Comparison of ENCODE assay signal across 8 cellular contexts in genomic region chr6:16319813-16320532, GRCh38.
DNase-seq lines count a peak whose midpoint lies in the region; ATAC-seq, FAIRE-seq and TF ChIP-seq lines count a peak whose summit lies in the region.

No MANE protein-coding gene starts in this region.

- H3K4me3 Mint-ChIP-seq in activated T-cell treated with anti-CD3 and anti-CD28 coated beads, Interleukin-2, amount 50 U/mL, for 72 hours: peak overlapping the region; percentile 75 to 83
- peak overlapping the region; percentile 14 for H3K4me3 Mint-ChIP-seq in neural progenitor cell

- TF ChIP-seq CTCF in A549 (IDR thresholded peaks at IDR 0.05) (no peak), fibroblast of lung (conservative IDR thresholded peaks at IDR 0.05 in 1 of 2, IDR thresholded peaks at IDR 0.05 in 1 of 2; ENCODE audit: low read depth in 1 of 2, low read length in 2 of 2) (no peak), neural progenitor cell (IDR thresholded peaks at IDR 0.05) (no peak)

- no peak for TF ChIP-seq POLR2A in A549 (IDR thresholded peaks at IDR 0.05; ENCODE audit: low read length)

- no peaks in the 10 kb centered on the region for H3K9me3 Mint-ChIP-seq in activated T-cell treated with anti-CD3 and anti-CD28 coated beads, Interleukin-2, amount 50 U/mL, for 72 hours
- no peaks in the 10 kb centered on the region for H3K9me3 Mint-ChIP-seq in neural progenitor cell

- no peak overlapping the region for H2AFZ ChIP-seq in fibroblast of lung (ENCODE audit: low read length)
- no peak overlapping the region for H2AFZ ChIP-seq in neural progenitor cell (replicated peaks)

- H3K9ac ChIP-seq in fibroblast of lung (ENCODE audit: insufficient read depth, low read length) (peak overlapping the region; percentile 48), neural progenitor cell (no peak overlapping the region), stomach smooth muscle (ENCODE audit: low read length in 2 of 2) (peak overlapping the region; percentile 5 to 64)

- H3K9me3 ChIP-seq in A549 (no peaks in the 10 kb centered on the region), fibroblast of lung (ENCODE audit: control insufficient read depth, insufficient read depth, low read depth, low read length) (no peaks in the 10 kb centered on the region), neural progenitor cell (ENCODE audit: low read depth) (no peaks in the 10 kb centered on the region), stomach smooth muscle (ENCODE audit: control insufficient read depth in 2 of 2, low read length in 2 of 2) (no peaks in the 10 kb centered on the region)

- TF ChIP-seq RAD21 in A549 (conservative IDR thresholded peaks at IDR 0.05 in 1 of 2, IDR thresholded peaks at IDR 0.05 in 1 of 2): no peak

- peaks cover 0 to 2% of the 10 kb centered on the region in 2 donors for H3K36me3 Mint-ChIP-seq in activated T-cell treated with anti-CD3 and anti-CD28 coated beads, Interleukin-2, amount 50 U/mL, for 72 hours (ENCODE audit: insufficient read depth in 2 of 2)
- H3K36me3 Mint-ChIP-seq in neural progenitor cell: no peaks in the 10 kb centered on the region

- POLR2A ChIA-PET in A549 (lab: Yijun Ruan, JAX): no interaction called here

- peak overlapping the region; percentile 93 for H3K27ac Mint-ChIP-seq in activated T-cell treated with anti-CD3 and anti-CD28 coated beads, Interleukin-2, amount 50 U/mL, for 72 hours
- H3K27ac Mint-ChIP-seq in neural progenitor cell: no peak overlapping the region

- no peaks in the 10 kb centered on the region for H3K79me2 ChIP-seq in fibroblast of lung (ENCODE audit: control insufficient read depth, insufficient read depth, low read length)
- no peaks in the 10 kb centered on the region for H3K79me2 ChIP-seq in neural progenitor cell (ENCODE audit: low read depth)

- H3K27ac ChIP-seq in A549: no peak overlapping the region
- peak overlapping the region; percentile 83 for H3K27ac ChIP-seq in fibroblast of lung (ENCODE audit: insufficient read depth, low read length)
- H3K27ac ChIP-seq in neural progenitor cell: no peak overlapping the region
- peak overlapping the region; percentile 76 for H3K27ac ChIP-seq in stomach smooth muscle (ENCODE audit: low read length)

- H3K4me1 Mint-ChIP-seq in activated T-cell treated with anti-CD3 and anti-CD28 coated beads, Interleukin-2, amount 50 U/mL, for 72 hours (ENCODE audit: low read depth): peaks cover 86% of the 10 kb centered on the region
- peaks cover 43% of the 10 kb centered on the region for H3K4me1 Mint-ChIP-seq in neural progenitor cell

- H3K36me3 ChIP-seq in fibroblast of lung (ENCODE audit: control insufficient read depth, insufficient read depth, low read length) (no peaks in the 10 kb centered on the region), neural progenitor cell (no peaks in the 10 kb centered on the region), stomach smooth muscle (ENCODE audit: control insufficient read depth in 2 of 2, insufficient read depth in 2 of 2, low read length in 2 of 2) (peaks cover 0 to 2% of the 10 kb centered on the region in 2 donors)

- H3K4me2 ChIP-seq in A549 (peak overlapping the region; percentile 37; the same call in 1 of the 3 replicates), fibroblast of lung (ENCODE audit: extremely low read depth, insufficient read depth, low read length) (peak overlapping the region; percentile 38), neural progenitor cell (no peak overlapping the region)

- H3K4me3 ChIP-seq in A549 (no peak overlapping the region), fibroblast of lung (replicated peaks in 1 of 4; ENCODE audit: control extremely low read depth in 1 of 4, insufficient read depth in 1 of 4, low read depth in 3 of 4, low read length in 4 of 4) (peak overlapping the region in 3 of 4 experiments; percentile 1 to 31 (median 2)), neural progenitor cell (no peak overlapping the region), stomach smooth muscle (ENCODE audit: low read length in 2 of 2) (peak overlapping the region; percentile 63 to 65)

- peak in 1 of 2 experiments; percentile 15 for DNase-seq in A549 (ENCODE audit: low read depth in 1 of 2, low spot score in 1 of 2)
- DNase-seq in activated T-cell treated with anti-CD3 and anti-CD28 coated beads, Interleukin-2, amount 50 U/mL, for 72 hours: peak; percentile 62 to 75
- DNase-seq in fibroblast of lung (ENCODE audit: low read depth in 2 of 2): peak; percentile 95 to 98
- DNase-seq in neural progenitor cell (ENCODE audit: low spot score): no peak

- no peaks in the 10 kb centered on the region for H3F3A ChIP-seq in neural progenitor cell (ENCODE audit: low read depth)

- H4K20me1 ChIP-seq in fibroblast of lung (ENCODE audit: control insufficient read depth, extremely low read depth, insufficient read depth, low read length) (no peaks in the 10 kb centered on the region), neural progenitor cell (ENCODE audit: low read depth) (no peaks in the 10 kb centered on the region)

- no peak for FAIRE-seq in A549 (lab: Jason Lieb, UNC)

- WGBS in A549 (ENCODE audit: missing lambda C conversion rate): 59% methylated on average over 16 of the region's 16 CpGs

- ATAC-seq in A549 (peak; percentile 63 to 66; a peak in 5 of 6 replicates), GM18861 (IDR thresholded peaks at IDR 0.05; ENCODE audit: unreplicated experiment) (peak; percentile 65), HG03135 (IDR thresholded peaks at IDR 0.05; ENCODE audit: unreplicated experiment) (peak; percentile 73)
- peak; percentile 66 to 69 for ATAC-seq in activated T-cell treated with anti-CD3 and anti-CD28 coated beads, Interleukin-2, amount 50 U/mL, for 72 hours (replicated peaks in 1 of 2)

- CTCF ChIA-PET in A549 (lab: Yijun Ruan, JAX): interaction anchor here (1.2 to 1.7 kb wide), 2 partner anchors 11 to 13 kb away, joined by 4 to 6 read pairs; no protein-coding TSS in a partner anchor

- H3K4me1 ChIP-seq in A549 (peaks cover 9% of the 10 kb centered on the region; the same call in 1 of the 3 replicates), fibroblast of lung (ENCODE audit: control insufficient read depth, extremely low read depth, insufficient read depth, low read length) (peaks cover 45% of the 10 kb centered on the region), neural progenitor cell (peaks cover 12% of the 10 kb centered on the region), stomach smooth muscle (ENCODE audit: control insufficient read depth, insufficient read depth, low read length) (peaks cover 45% of the 10 kb centered on the region)

- TF ChIP-seq EP300 in A549 (IDR thresholded peaks at IDR 0.05): no peak

- no peaks in the 10 kb centered on the region for H3K27me3 Mint-ChIP-seq in activated T-cell treated with anti-CD3 and anti-CD28 coated beads, Interleukin-2, amount 50 U/mL, for 72 hours (ENCODE audit: low read depth)
- H3K27me3 Mint-ChIP-seq in neural progenitor cell (ENCODE audit: insufficient read depth, low read depth): no peaks in the 10 kb centered on the region

- H3K27me3 ChIP-seq in fibroblast of lung (ENCODE audit: control insufficient read depth, insufficient read depth, low read length) (no peaks in the 10 kb centered on the region), neural progenitor cell (no peaks in the 10 kb centered on the region), stomach smooth muscle (ENCODE audit: control insufficient read depth in 1 of 2, insufficient read depth in 2 of 2, low read length in 2 of 2) (no peaks in the 10 kb centered on the region)

TF ChIP-seq in A549, 52 proteins besides CTCF, POLR2A, EP300 and RAD21 (continues in another document):
- TF ChIP-seq ZC3H11A (IDR thresholded peaks at IDR 0.05) (no peak), USF2 (IDR thresholded peaks at IDR 0.05) (no peak), RCOR1 (IDR thresholded peaks at IDR 0.05; ENCODE audit: low read depth, low read length) (no peak), KDM5A (IDR thresholded peaks at IDR 0.05) (no peak), POLR2AphosphoS2 (conservative IDR thresholded peaks at IDR 0.05; ENCODE audit: low read length) (no peak), ZNF302 (CRISPR knock-in tag; IDR thresholded peaks at IDR 0.05) (no peak), CBX2 (IDR thresholded peaks at IDR 0.05; ENCODE audit: borderline replicate concordance, low read depth) (no peak), CBX8 (IDR thresholded peaks at IDR 0.05) (no peak), JUN (IDR thresholded peaks at IDR 0.05) (no peak), FOSB (CRISPR knock-in tag; IDR thresholded peaks at IDR 0.05) (no peak), CHD2 (IDR thresholded peaks at IDR 0.05; ENCODE audit: low read length, partially characterized antibody) (no peak), BHLHE40 (IDR thresholded peaks at IDR 0.05; ENCODE audit: low read depth, low read length) (no peak)

TF ChIP-seq in PFSK-1, 5 proteins besides CTCF, POLR2A, EP300 and RAD21:
- TF ChIP-seq TAF1 (IDR thresholded peaks at IDR 0.05; ENCODE audit: borderline replicate concordance, insufficient read depth, low read length) (no peak), REST (IDR thresholded peaks at IDR 0.05; ENCODE audit: insufficient read depth in 1 of 2, low read depth in 2 of 2, low read length in 2 of 2) (peak in 1 of 2 experiments; percentile 40; a peak in 1 of 4 replicates), FOXP2 (optimal IDR thresholded peaks at IDR 0.05; ENCODE audit: borderline replicate concordance, extremely low read depth, extremely low read length, insufficient read depth) (peak; percentile 77), SIN3A (IDR thresholded peaks at IDR 0.05; ENCODE audit: borderline replicate concordance, insufficient read depth, low read length) (no peak), POLR2AphosphoS5 (IDR thresholded peaks at IDR 0.05; ENCODE audit: low read depth, low read length) (no peak)

Comparison
In these comparisons a context has a peak if more than half of its experiments do, and no peak if none do; other contexts are left out.
1. H3K27ac ChIP-seq: peak in fibroblast of lung (single experiment) and stomach smooth muscle (single experiment); none in A549 (0 of 2) and neural progenitor cell (single experiment).
2. H3K4me3 ChIP-seq: peak in fibroblast of lung (3 of 4) and stomach smooth muscle (2 of 2); none in A549 (single experiment) and neural progenitor cell (single experiment).
3. Peak in every context shown above with its lines, with median percentiles within 50 percentile points of each other: ATAC-seq.